Comparison of ENCODE assay signal across 28 cellular contexts in genomic region chr7:122577449-122578003, GRCh38.
DNase-seq lines count a peak whose midpoint lies in the region; ATAC-seq, FAIRE-seq and TF ChIP-seq lines count a peak whose summit lies in the region.
"Had no signal": no experiment of that assay in that cellular context is flagged by ENCODE, and none has a peak within 500 bp of the region (broad histone marks: within the 10 kb centered on the region; RNA-seq: fewer than 3 reads in every experiment).

No MANE protein-coding gene starts in this region.

- 39 to 40% methylated on average over 4 of the region's 4 CpGs for WGBS in pancreas, 2 donors

- peaks cover 0 to 12% (median 6%) of the 10 kb centered on the region in 3 donors for H3K4me1 ChIP-seq in pancreas

- ATAC-seq in HG02798 (IDR thresholded peaks at IDR 0.05; ENCODE audit: poor library complexity, unreplicated experiment): peak; percentile 40
- peak; percentile 63 to 87 (median 82) for ATAC-seq in pancreas
- no peak for ATAC-seq in GM21447 (IDR thresholded peaks at IDR 0.05; ENCODE audit: unreplicated experiment)

- no peak for TF ChIP-seq POLR2A in GM12891 (IDR thresholded peaks at IDR 0.05; ENCODE audit: low read depth, low read length)

- intact Hi-C loops in pancreas (cut with DNase I): no loop called here

- no peak overlapping the region for H3K27ac ChIP-seq in pancreas
- H3K27ac ChIP-seq: RWPE1 had no signal

- no peaks in the 10 kb centered on the region for H3K27me3 ChIP-seq in pancreas
- H3K27me3 ChIP-seq: MG63 had no signal

- DNase-seq in GM12891 (ENCODE audit: insufficient read length, low spot score): no peak
- DNase-seq in RPMI8226: peak; percentile 13
- DNase-seq in pancreas: no peak
- no peak for DNase-seq in NCI-H2196 treated with DMSO at 0.1 percent for 48 hours (lab: John Stamatoyannopoulos, UW; ENCODE audit: unreplicated experiment)
- DNase-seq in stimulated activated CD4-positive, alpha-beta T cell treated with anti-CD3 and anti-CD28 coated beads, Interleukin-4, amount 100 ng/mL, for 4 hours: no peak
- DNase-seq: CD8-positive, alpha-beta memory T cell; DMS 273 treated with DMSO at 0.1 percent for 48 hours; DMS79; EL; GDM1; GOT3; HCEC 1CT; KBM-7; MG63; NCI-H1092; NCI-H1417 treated with DMSO at 0.1 percent for 48 hours; NCI-H1694 treated with DMSO at 0.1 percent for 48 hours; NCI-H2081; NCI-H2171; NCI-H345; NCI-H524; NCI-H774; NK-92 treated with Interleukin-12 subunit alpha and Interleukin-12 subunit beta, amount 100 ng/mL, for 24 hours; SHP77; T-helper 1 cell had no signal

- H3K9me3 ChIP-seq in pancreas: no peaks in the 10 kb centered on the region
- H3K9me3 ChIP-seq: MG63 had no signal

- FAIRE-seq in GM12891 (lab: Jason Lieb, UNC) (no peak), pancreas (lab: Jason Lieb, UNC) (no peak)

- TF ChIP-seq CTCF in pancreas (IDR thresholded peaks at IDR 0.05): no peak

- H3K36me3 ChIP-seq in pancreas: no peaks in the 10 kb centered on the region
- H3K36me3 ChIP-seq: MG63 had no signal

- H3K4me3 ChIP-seq in pancreas: no peak overlapping the region
- H3K4me3 ChIP-seq: MG63 had no signal

TF ChIP-seq in GM12891, 5 proteins besides CTCF, POLR2A, EP300 and RAD21:
- TF ChIP-seq POU2F2 (IDR thresholded peaks at IDR 0.05; ENCODE audit: low read depth, low read length): no peak
- peak; percentile 59 for TF ChIP-seq SPI1 (IDR thresholded peaks at IDR 0.05; ENCODE audit: low read depth, low read length)
TF ChIP-seq in GM12891: peak in this region for 1.
